8 cellular contexts compared by ENCODE assay signal in the genomic region with DNA sequence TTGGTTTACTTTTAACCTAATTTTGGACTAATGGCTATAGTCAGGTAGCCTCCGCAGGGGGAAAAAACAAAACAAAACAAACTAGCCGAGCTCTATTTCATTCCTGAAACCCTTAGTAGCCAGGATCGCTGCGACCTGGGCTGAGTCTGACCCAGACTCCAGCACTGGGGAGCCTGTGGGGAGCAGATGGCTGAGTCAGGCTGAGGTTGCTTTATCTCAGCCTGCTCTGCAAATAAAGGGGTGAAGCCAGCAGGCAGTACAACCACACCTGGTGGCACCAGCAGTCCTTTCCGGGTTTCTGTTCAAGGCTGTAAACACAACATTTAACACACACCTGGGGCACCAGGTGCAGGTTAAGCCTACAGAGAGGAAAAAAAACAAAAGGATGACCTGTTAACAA. TPM values are rescaled to one million over a fixed set of nuclear protein-coding genes. Genes with fewer than 3 reads are reported as not detected.
DNase-seq lines count a peak whose midpoint lies in the region; ATAC-seq, FAIRE-seq and TF ChIP-seq lines count a peak whose summit lies in the region.

No MANE protein-coding gene starts in this region.

- H3K9me3 Mint-ChIP-seq in activated CD8-positive, alpha-beta memory T cell treated with anti-CD3 and anti-CD28 coated beads, Interleukin-2, amount 10 ng/mL, durations not matched to agents 7 days and 5 days (ENCODE audit: low read depth): no peaks in the 10 kb centered on the region
- no peaks in the 10 kb centered on the region for H3K9me3 Mint-ChIP-seq in activated T-cell treated with anti-CD3 and anti-CD28 coated beads, Interleukin-2, amount 50 U/mL, for 24 hours

- no TSS peak for BruUV-seq in HepG2 (replicated peaks; lab: Mats Ljungman, UMichigan)

- ATAC-seq in Right ventricle myocardium superior (ENCODE audit: poor library complexity) (no peak), HepG2 (peak; percentile 63)
- ATAC-seq in activated CD8-positive, alpha-beta memory T cell treated with anti-CD3 and anti-CD28 coated beads, Interleukin-2, amount 10 ng/mL, durations not matched to agents 7 days and 5 days: no peak

- in situ Hi-C loops in HepG2 (cut with HindIII; ENCODE audit: extremely low pct_ligation_motif_present, low pct_unique_long_range_greater_than_20kb): no loop called here

- POLR2A ChIA-PET in HepG2 (lab: Yijun Ruan, JAX): interaction anchor here (1.1 to 2.0 kb wide), 3 partner anchors 17 to 27 kb away, joined by 3 to 7 read pairs (median 6); partner anchors contain the start of gene ABHD2

- intact Hi-C loops in Right ventricle myocardium superior (cut with DNase I) (no loop called here), HepG2 (cut with micrococcal nuclease; ENCODE audit: unreplicated experiment) (no loop called here)

- WGBS in HepG2 (ENCODE audit: low lambda C conversion rate): 32% methylated on average over 5 of the region's 5 CpGs

- H3K4me3 Mint-ChIP-seq in activated CD8-positive, alpha-beta memory T cell treated with anti-CD3 and anti-CD28 coated beads, Interleukin-2, amount 10 ng/mL, durations not matched to agents 7 days and 5 days: no peak overlapping the region
- no peak overlapping the region for H3K4me3 Mint-ChIP-seq in activated T-cell treated with anti-CD3 and anti-CD28 coated beads, Interleukin-2, amount 50 U/mL, for 24 hours

- H3K9me3 ChIP-seq in right atrium auricular region (no peaks in the 10 kb centered on the region), HepG2 (ENCODE audit: low read length) (no peaks in the 10 kb centered on the region)

- H3K27me3 Mint-ChIP-seq in activated CD8-positive, alpha-beta memory T cell treated with anti-CD3 and anti-CD28 coated beads, Interleukin-2, amount 10 ng/mL, durations not matched to agents 7 days and 5 days: no peaks in the 10 kb centered on the region
- no peaks in the 10 kb centered on the region for H3K27me3 Mint-ChIP-seq in activated T-cell treated with anti-CD3 and anti-CD28 coated beads, Interleukin-2, amount 50 U/mL, for 24 hours

- H3K36me3 ChIP-seq in right atrium auricular region (peaks cover 48% of the 10 kb centered on the region), HepG2 (replicated peaks in 1 of 2; ENCODE audit: control insufficient read depth in 1 of 2, insufficient read depth in 2 of 2, low read length in 2 of 2) (peaks cover 3 to 31% of the 10 kb centered on the region in 2 experiments)

- H3K4me3 ChIP-seq in right atrium auricular region (no peak overlapping the region), HepG2 (replicated peaks in 1 of 3; ENCODE audit: insufficient read depth in 1 of 3, low read depth in 2 of 3, low read length in 3 of 3) (no peak overlapping the region)

- TF ChIP-seq RAD21 in HepG2 (CRISPR knock-in tag; IDR thresholded peaks at IDR 0.05): no peak

- H2AFZ ChIP-seq in HepG2 (ENCODE audit: low read length): no peak overlapping the region

- no peaks in the 10 kb centered on the region for H4K20me1 ChIP-seq in HepG2 (ENCODE audit: insufficient read depth, low read length)

- TF ChIP-seq CTCF in right atrium auricular region (IDR thresholded peaks at IDR 0.05) (no peak), HepG2 (CRISPR knock-in tag; IDR thresholded peaks at IDR 0.05) (no peak)

- peaks cover 16% of the 10 kb centered on the region for H3K36me3 Mint-ChIP-seq in activated CD8-positive, alpha-beta memory T cell treated with anti-CD3 and anti-CD28 coated beads, Interleukin-2, amount 10 ng/mL, durations not matched to agents 7 days and 5 days
- H3K36me3 Mint-ChIP-seq in activated T-cell treated with anti-CD3 and anti-CD28 coated beads, Interleukin-2, amount 50 U/mL, for 24 hours (ENCODE audit: low read depth): peaks cover 66% of the 10 kb centered on the region

- no peak for FAIRE-seq in HepG2 (lab: Jason Lieb, UNC)

- H3K27me3 ChIP-seq in right atrium auricular region (no peaks in the 10 kb centered on the region), HepG2 (ENCODE audit: control insufficient read depth in 1 of 2, insufficient read depth in 2 of 2, low read length in 2 of 2) (no peaks in the 10 kb centered on the region)

- peak overlapping the region; percentile 19; the same call in 1 of the 2 replicates for H3K9ac ChIP-seq in HepG2 (ENCODE audit: insufficient read depth, low read depth, low read length)

- H3K79me2 ChIP-seq in HepG2 (ENCODE audit: insufficient read depth, low read length): peaks cover 5% of the 10 kb centered on the region

- H3K4me1 ChIP-seq in right atrium auricular region: peaks cover 0 to 93% of the 10 kb centered on the region in 2 donors
- peaks cover 89% of the 10 kb centered on the region for H3K4me1 ChIP-seq in HepG2 (ENCODE audit: insufficient read depth, low read length)

- CTCF ChIA-PET in HepG2 (lab: Yijun Ruan, JAX; ENCODE audit: low intra/inter-chr PET ratio, low total read pairs): no interaction called here
- CTCF ChIA-PET in activated CD8-positive, alpha-beta memory T cell treated with anti-CD3 and anti-CD28 coated beads, Interleukin-2, amount 10 ng/mL, durations not matched to agents 7 days and 5 days (lab: Charles Lee): interaction anchor here (0.8 to 1.5 kb wide), 3 partner anchors 13 to 62 kb away, joined by 3 to 4 read pairs (median 3); no protein-coding TSS in a partner anchor

- peak overlapping the region; percentile 93 to 95 for H3K27ac ChIP-seq in right atrium auricular region
- peak overlapping the region; percentile 56 for H3K27ac ChIP-seq in HepG2 (ENCODE audit: extremely low read length, insufficient read depth, low read length)

- peaks cover 13% of the 10 kb centered on the region for H3K4me1 Mint-ChIP-seq in activated CD8-positive, alpha-beta memory T cell treated with anti-CD3 and anti-CD28 coated beads, Interleukin-2, amount 10 ng/mL, durations not matched to agents 7 days and 5 days
- H3K4me1 Mint-ChIP-seq in activated T-cell treated with anti-CD3 and anti-CD28 coated beads, Interleukin-2, amount 50 U/mL, for 24 hours (ENCODE audit: low read depth): peaks cover 42% of the 10 kb centered on the region

- DNase-seq in right atrium auricular region (ENCODE audit: low spot score) (no peak), Right ventricle myocardium superior (no peak), astrocyte of the hippocampus (ENCODE audit: low read depth, low spot score) (peak; percentile 28), HepG2 (ENCODE audit: low spot score) (no peak), SK-N-DZ (ENCODE audit: low spot score) (no peak), activated gamma-delta T cell (lab: John Stamatoyannopoulos, UW) (no peak)
- DNase-seq in activated CD8-positive, alpha-beta memory T cell treated with anti-CD3 and anti-CD28 coated beads, Interleukin-2, amount 10 ng/mL, durations not matched to agents 7 days and 5 days: no peak
- no peak for DNase-seq in activated T-cell treated with anti-CD3 and anti-CD28 coated beads, Interleukin-2, amount 50 U/mL, for 24 hours

- no peak overlapping the region for H3K4me2 ChIP-seq in HepG2 (ENCODE audit: low read depth, low read length)

- TF ChIP-seq EP300 in HepG2 (IDR thresholded peaks at IDR 0.05; ENCODE audit: low read depth in 2 of 2, low read length in 2 of 2) (no peak), HepG2 (CRISPR knock-in tag; IDR thresholded peaks at IDR 0.05; ENCODE audit: borderline replicate concordance) (no peak)

- TF ChIP-seq POLR2A in HepG2 (IDR thresholded peaks at IDR 0.05; ENCODE audit: insufficient read depth in 1 of 2, low read depth in 2 of 2, low read length in 2 of 2): no peak

- no peak overlapping the region for H3K27ac Mint-ChIP-seq in activated CD8-positive, alpha-beta memory T cell treated with anti-CD3 and anti-CD28 coated beads, Interleukin-2, amount 10 ng/mL, durations not matched to agents 7 days and 5 days
- no peak overlapping the region for H3K27ac Mint-ChIP-seq in activated T-cell treated with anti-CD3 and anti-CD28 coated beads, Interleukin-2, amount 50 U/mL, for 24 hours

TF ChIP-seq in HepG2, 621 proteins besides CTCF, POLR2A, EP300 and RAD21 (continues in another document):
- TF ChIP-seq NFE2L2 (IDR thresholded peaks at IDR 0.05; ENCODE audit: low read length) (0 out of 2 replicates have a peak, but pooled peaks have one; percentile 9), ELF1 (CRISPR knock-in tag; IDR thresholded peaks at IDR 0.05) (0 out of 2 replicates have a peak, but pooled peaks have one; percentile 28), HES4 (CRISPR knock-in tag; IDR thresholded peaks at IDR 0.05; ENCODE audit: borderline replicate concordance) (no peak), FOXA3 (CRISPR knock-in tag; IDR thresholded peaks at IDR 0.05) (0 out of 2 replicates have a peak, but pooled peaks have one; percentile 27)

RNA-seq across cellular contexts. Expression of gene ABHD2, which starts 27.3 kb away (rescaled TPM):
- total RNA-seq in right atrium auricular region (100 to 1,000 TPM; 115 to 118 TPM), Right ventricle myocardium superior (59.4 TPM), HepG2 (2016; rRNA removed; fragmentation: Illumina TruSeq; extraction: Trizol) (12.2 and 22.4 TPM in 2 replicates)
- total RNA-seq in HepG2 (2016; cell fraction: cytosol; rRNA removed; fragmentation: Illumina TruSeq; extraction: Trizol; ENCODE audit: low read depth): 15.9 and 19.0 TPM in 2 replicates
- 10.3 and 18.8 TPM in 2 replicates for total RNA-seq in HepG2 (2016; cell fraction: insoluble cytoplasmic fraction; rRNA removed; fragmentation: Illumina TruSeq; extraction: Trizol)
- total RNA-seq in HepG2 (2016; cell fraction: membrane; rRNA removed; fragmentation: Illumina TruSeq; extraction: Trizol): 6.0 and 7.4 TPM in 2 replicates
- 23.2 and 26.5 TPM in 2 replicates for total RNA-seq in HepG2 (2016; cell fraction: nucleus; rRNA removed; fragmentation: Illumina TruSeq; extraction: Trizol)
- polyA plus RNA-seq in HepG2 (2011; rRNA removed): 14.8 and 16.9 TPM in 2 replicates
- polyA plus RNA-seq in HepG2 (2011; cell fraction: cytosol; rRNA removed): 11.8 and 13.6 TPM in 2 replicates
- 11.3 and 12.7 TPM in 2 replicates for polyA plus RNA-seq in HepG2 (2011; cell fraction: nucleus; rRNA removed)
- polyA plus RNA-seq in HepG2 (2012): 11.9 and 13.1 TPM in 2 replicates
- polyA plus RNA-seq in HepG2 (2016; cell fraction: cytosol; fragmentation: Illumina TruSeq; extraction: Trizol; ENCODE audit: low read depth): 0.63 and 1.1 TPM in 2 replicates
- polyA plus RNA-seq in HepG2 (2016; cell fraction: insoluble cytoplasmic fraction; fragmentation: Illumina TruSeq; extraction: Trizol; ENCODE audit: low read depth): 5.3 and 6.4 TPM in 2 replicates
- 0.93 and 1.0 TPM in 2 replicates for polyA plus RNA-seq in HepG2 (2016; cell fraction: membrane; fragmentation: Illumina TruSeq; extraction: Trizol; ENCODE audit: low read depth)
- 12.2 and 14.4 TPM in 2 replicates for polyA plus RNA-seq in HepG2 (2016; cell fraction: nucleus; fragmentation: Illumina TruSeq; extraction: Trizol; ENCODE audit: insufficient read depth, low read depth)
- polyA minus RNA-seq in HepG2 (2011; rRNA and poly(A)+ RNA removed; ENCODE audit: low replicate concordance): 91.3 and 104 TPM in 2 replicates
- polyA minus RNA-seq in HepG2 (2011; cell fraction: cytosol; rRNA and poly(A)+ RNA removed): 14.3 and 22.4 TPM in 2 replicates
- 20.5 and 26.2 TPM in 2 replicates for polyA minus RNA-seq in HepG2 (2011; cell fraction: nucleus; rRNA and poly(A)+ RNA removed)
- 10 to 100 TPM; 53.3 to 58.1 TPM for total RNA-seq in activated CD8-positive, alpha-beta memory T cell treated with anti-CD3 and anti-CD28 coated beads, Interleukin-2, amount 10 ng/mL, durations not matched to agents 7 days and 5 days
- polyA plus RNA-seq in SK-N-DZ (2014; cell fraction: cytosol; rRNA removed): 8.2 and 13.7 TPM in 2 replicates
- 3.5 and 5.1 TPM in 2 replicates for polyA plus RNA-seq in SK-N-DZ (2014; cell fraction: nucleus; rRNA removed)
